1 cellular context compared by ENCODE assay signal in the genomic region with DNA sequence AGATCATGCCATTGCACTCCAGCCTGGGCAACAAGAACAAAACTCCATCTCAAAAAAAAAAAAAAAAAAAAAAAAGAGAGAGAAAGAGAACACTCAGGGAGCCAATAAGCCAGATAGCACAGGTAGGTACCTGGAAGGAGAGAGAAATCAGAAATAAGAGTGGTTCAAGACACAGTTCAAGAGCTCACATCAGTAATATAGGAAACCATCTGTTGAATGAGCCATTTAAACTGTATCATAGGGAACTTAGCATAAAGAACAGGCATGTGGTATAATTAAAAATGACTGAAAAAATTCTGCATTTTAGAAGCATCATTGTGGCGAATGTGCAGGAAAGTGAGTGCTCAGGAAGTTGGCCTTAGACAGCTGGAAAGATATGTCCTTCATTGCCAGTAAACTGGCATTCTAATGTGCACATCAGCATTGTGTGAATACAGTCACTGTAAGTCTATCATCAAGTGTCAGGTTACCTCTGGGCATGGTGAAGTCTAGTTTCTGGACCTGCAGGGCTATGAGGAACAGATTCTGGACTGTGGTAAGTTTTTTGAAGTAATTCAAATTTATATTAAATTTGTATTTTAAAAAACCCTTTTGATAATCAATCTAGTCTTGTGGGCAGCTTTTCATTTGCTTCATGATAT.
TF ChIP-seq lines count a peak whose summit lies in the region.

No MANE protein-coding gene starts in this region.

TF ChIP-seq in H1, 55 proteins besides CTCF, POLR2A, EP300 and RAD21:
- TF ChIP-seq TAF7 (optimal IDR thresholded peaks at IDR 0.05; ENCODE audit: borderline replicate concordance, low read depth, low read length) (no peak), ASH2L (IDR thresholded peaks at IDR 0.05; ENCODE audit: low read length) (no peak), ZNF274 (IDR thresholded peaks at IDR 0.05; ENCODE audit: borderline replicate concordance, extremely low read depth, low read length) (no peak), CTBP2 (IDR thresholded peaks at IDR 0.05; ENCODE audit: borderline replicate concordance, insufficient read depth, insufficient read length, low read length) (no peak), CREB1 (IDR thresholded peaks at IDR 0.05) (no peak), TBP (IDR thresholded peaks at IDR 0.05; ENCODE audit: low read depth, low read length) (no peak), BACH1 (IDR thresholded peaks at IDR 0.05; ENCODE audit: low read length) (no peak), SUZ12 (IDR thresholded peaks at IDR 0.05; ENCODE audit: low read length) (no peak), SIRT6 (IDR thresholded peaks at IDR 0.05; ENCODE audit: low read length) (no peak), BRCA1 (IDR thresholded peaks at IDR 0.05; ENCODE audit: low read depth, low read length) (no peak), JUND (IDR thresholded peaks at IDR 0.05; ENCODE audit: low read length) (no peak), CHD1 (IDR thresholded peaks at IDR 0.05; ENCODE audit: low read depth, low read length) (no peak), GABPA (IDR thresholded peaks at IDR 0.05; ENCODE audit: borderline replicate concordance, insufficient read depth, low read length) (no peak), GTF2F1 (IDR thresholded peaks at IDR 0.05; ENCODE audit: borderline replicate concordance, low read depth, low read length) (no peak), PHF8 (conservative IDR thresholded peaks at IDR 0.05; ENCODE audit: low read depth, low read length) (no peak), SP1 (IDR thresholded peaks at IDR 0.05; ENCODE audit: low read depth, low read length) (no peak), KDM4A (IDR thresholded peaks at IDR 0.05; ENCODE audit: low read depth, low read length, severe bottlenecking) (no peak)
- TF ChIP-seq, protein P1, sequence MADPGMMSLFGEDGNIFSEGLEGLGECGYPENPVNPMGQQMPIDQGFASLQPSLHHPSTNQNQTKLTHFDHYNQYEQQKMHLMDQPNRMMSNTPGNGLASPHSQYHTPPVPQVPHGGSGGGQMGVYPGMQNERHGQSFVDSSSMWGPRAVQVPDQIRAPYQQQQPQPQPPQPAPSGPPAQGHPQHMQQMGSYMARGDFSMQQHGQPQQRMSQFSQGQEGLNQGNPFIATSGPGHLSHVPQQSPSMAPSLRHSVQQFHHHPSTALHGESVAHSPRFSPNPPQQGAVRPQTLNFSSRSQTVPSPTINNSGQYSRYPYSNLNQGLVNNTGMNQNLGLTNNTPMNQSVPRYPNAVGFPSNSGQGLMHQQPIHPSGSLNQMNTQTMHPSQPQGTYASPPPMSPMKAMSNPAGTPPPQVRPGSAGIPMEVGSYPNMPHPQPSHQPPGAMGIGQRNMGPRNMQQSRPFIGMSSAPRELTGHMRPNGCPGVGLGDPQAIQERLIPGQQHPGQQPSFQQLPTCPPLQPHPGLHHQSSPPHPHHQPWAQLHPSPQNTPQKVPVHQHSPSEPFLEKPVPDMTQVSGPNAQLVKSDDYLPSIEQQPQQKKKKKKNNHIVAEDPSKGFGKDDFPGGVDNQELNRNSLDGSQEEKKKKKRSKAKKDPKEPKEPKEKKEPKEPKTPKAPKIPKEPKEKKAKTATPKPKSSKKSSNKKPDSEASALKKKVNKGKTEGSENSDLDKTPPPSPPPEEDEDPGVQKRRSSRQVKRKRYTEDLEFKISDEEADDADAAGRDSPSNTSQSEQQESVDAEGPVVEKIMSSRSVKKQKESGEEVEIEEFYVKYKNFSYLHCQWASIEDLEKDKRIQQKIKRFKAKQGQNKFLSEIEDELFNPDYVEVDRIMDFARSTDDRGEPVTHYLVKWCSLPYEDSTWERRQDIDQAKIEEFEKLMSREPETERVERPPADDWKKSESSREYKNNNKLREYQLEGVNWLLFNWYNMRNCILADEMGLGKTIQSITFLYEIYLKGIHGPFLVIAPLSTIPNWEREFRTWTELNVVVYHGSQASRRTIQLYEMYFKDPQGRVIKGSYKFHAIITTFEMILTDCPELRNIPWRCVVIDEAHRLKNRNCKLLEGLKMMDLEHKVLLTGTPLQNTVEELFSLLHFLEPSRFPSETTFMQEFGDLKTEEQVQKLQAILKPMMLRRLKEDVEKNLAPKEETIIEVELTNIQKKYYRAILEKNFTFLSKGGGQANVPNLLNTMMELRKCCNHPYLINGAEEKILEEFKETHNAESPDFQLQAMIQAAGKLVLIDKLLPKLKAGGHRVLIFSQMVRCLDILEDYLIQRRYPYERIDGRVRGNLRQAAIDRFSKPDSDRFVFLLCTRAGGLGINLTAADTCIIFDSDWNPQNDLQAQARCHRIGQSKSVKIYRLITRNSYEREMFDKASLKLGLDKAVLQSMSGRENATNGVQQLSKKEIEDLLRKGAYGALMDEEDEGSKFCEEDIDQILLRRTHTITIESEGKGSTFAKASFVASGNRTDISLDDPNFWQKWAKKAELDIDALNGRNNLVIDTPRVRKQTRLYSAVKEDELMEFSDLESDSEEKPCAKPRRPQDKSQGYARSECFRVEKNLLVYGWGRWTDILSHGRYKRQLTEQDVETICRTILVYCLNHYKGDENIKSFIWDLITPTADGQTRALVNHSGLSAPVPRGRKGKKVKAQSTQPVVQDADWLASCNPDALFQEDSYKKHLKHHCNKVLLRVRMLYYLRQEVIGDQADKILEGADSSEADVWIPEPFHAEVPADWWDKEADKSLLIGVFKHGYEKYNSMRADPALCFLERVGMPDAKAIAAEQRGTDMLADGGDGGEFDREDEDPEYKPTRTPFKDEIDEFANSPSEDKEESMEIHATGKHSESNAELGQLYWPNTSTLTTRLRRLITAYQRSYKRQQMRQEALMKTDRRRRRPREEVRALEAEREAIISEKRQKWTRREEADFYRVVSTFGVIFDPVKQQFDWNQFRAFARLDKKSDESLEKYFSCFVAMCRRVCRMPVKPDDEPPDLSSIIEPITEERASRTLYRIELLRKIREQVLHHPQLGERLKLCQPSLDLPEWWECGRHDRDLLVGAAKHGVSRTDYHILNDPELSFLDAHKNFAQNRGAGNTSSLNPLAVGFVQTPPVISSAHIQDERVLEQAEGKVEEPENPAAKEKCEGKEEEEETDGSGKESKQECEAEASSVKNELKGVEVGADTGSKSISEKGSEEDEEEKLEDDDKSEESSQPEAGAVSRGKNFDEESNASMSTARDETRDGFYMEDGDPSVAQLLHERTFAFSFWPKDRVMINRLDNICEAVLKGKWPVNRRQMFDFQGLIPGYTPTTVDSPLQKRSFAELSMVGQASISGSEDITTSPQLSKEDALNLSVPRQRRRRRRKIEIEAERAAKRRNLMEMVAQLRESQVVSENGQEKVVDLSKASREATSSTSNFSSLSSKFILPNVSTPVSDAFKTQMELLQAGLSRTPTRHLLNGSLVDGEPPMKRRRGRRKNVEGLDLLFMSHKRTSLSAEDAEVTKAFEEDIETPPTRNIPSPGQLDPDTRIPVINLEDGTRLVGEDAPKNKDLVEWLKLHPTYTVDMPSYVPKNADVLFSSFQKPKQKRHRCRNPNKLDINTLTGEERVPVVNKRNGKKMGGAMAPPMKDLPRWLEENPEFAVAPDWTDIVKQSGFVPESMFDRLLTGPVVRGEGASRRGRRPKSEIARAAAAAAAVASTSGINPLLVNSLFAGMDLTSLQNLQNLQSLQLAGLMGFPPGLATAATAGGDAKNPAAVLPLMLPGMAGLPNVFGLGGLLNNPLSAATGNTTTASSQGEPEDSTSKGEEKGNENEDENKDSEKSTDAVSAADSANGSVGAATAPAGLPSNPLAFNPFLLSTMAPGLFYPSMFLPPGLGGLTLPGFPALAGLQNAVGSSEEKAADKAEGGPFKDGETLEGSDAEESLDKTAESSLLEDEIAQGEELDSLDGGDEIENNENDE (IDR thresholded peaks at IDR 0.05; ENCODE audit: insufficient replicate concordance, low read length) = no peak
